In the genomic region with DNA sequence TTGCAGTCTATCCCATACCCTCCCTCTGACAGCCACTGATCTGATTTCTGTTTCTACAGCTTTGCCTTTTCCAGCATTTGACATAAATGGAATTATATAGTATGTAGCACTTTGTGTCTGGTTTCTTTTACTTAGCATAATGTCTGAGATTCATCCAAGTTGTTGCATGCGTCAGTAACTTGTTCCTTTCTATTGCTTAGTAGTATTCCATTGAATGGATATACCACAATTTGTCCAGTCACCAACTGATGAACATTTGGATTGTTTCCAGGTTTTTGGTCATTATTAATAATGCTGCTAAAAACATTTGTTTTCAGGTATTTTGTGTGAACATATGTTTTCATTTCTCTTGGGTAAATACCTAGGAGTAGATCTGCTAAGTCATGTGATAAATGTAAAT, we compare ENCODE assay signal across 25 cellular contexts.
"Had no signal": no experiment of that assay in that cellular context is flagged by ENCODE, and none has a peak within 500 bp of the region (broad histone marks: within the 10 kb centered on the region; RNA-seq: fewer than 3 reads in every experiment).

No MANE protein-coding gene starts in this region.

- H3K4me2 ChIP-seq: hepatocyte had no signal

- H2AFZ ChIP-seq: hepatocyte had no signal

- H3K36me3 Mint-ChIP-seq: natural killer cell; stimulated activated effector memory CD8-positive, alpha-beta T cell treated with anti-CD3 and anti-CD28 coated beads, Interleukin-12 subunit alpha, Interleukin-12 subunit beta, amount 100 ng/mL, for 72 hours had no signal

- H3K4me1 ChIP-seq: prostate gland, spleen, suprapubic skin, tibial artery, upper lobe of right lung had no signal

- H3K4me3 Mint-ChIP-seq: mesothelial cell of epicardium; natural killer cell; nephron progenitor cell; stimulated activated effector memory CD8-positive, alpha-beta T cell treated with anti-CD3 and anti-CD28 coated beads, Interleukin-12 subunit alpha, Interleukin-12 subunit beta, amount 100 ng/mL, for 72 hours; stimulated activated naive CD8-positive, alpha-beta T cell treated with anti-CD3 and anti-CD28 coated beads, Interleukin-15, Interleukin-2, amounts not matched to agents 100 ng/mL and 50 ng/mL, for 24 hours had no signal

- H3K79me2 ChIP-seq: hepatocyte had no signal

- H3K4me1 Mint-ChIP-seq: naive B cell; stimulated activated effector memory CD8-positive, alpha-beta T cell treated with anti-CD3 and anti-CD28 coated beads, Interleukin-12 subunit alpha, Interleukin-12 subunit beta, amount 100 ng/mL, for 72 hours had no signal

- H3K27ac Mint-ChIP-seq: mesothelial cell of epicardium; naive B cell; natural killer cell; nephron progenitor cell; stimulated activated effector memory CD8-positive, alpha-beta T cell treated with anti-CD3 and anti-CD28 coated beads, Interleukin-12 subunit alpha, Interleukin-12 subunit beta, amount 100 ng/mL, for 72 hours; stimulated activated naive CD8-positive, alpha-beta T cell treated with anti-CD3 and anti-CD28 coated beads, Interleukin-15, Interleukin-2, amounts not matched to agents 100 ng/mL and 50 ng/mL, for 24 hours had no signal

- ATAC-seq: natural killer cell; right cardiac atrium; sciatic nerve; stimulated activated effector memory CD8-positive, alpha-beta T cell treated with anti-CD3 and anti-CD28 coated beads, Interleukin-12 subunit alpha, Interleukin-12 subunit beta, amount 100 ng/mL, for 72 hours; upper lobe of right lung had no signal

- H3K36me3 ChIP-seq: left ventricle myocardium inferior, ovary, prostate gland, spleen, suprapubic skin, thoracic aorta, tibial artery, upper lobe of right lung had no signal

- H3K4me3 ChIP-seq: hepatocyte, left ventricle myocardium inferior, lung, ovary, prostate gland, skin epidermis, spleen, suprapubic skin, thoracic aorta, tibial artery, upper lobe of right lung had no signal

- H3K9me3 Mint-ChIP-seq: natural killer cell; stimulated activated effector memory CD8-positive, alpha-beta T cell treated with anti-CD3 and anti-CD28 coated beads, Interleukin-12 subunit alpha, Interleukin-12 subunit beta, amount 100 ng/mL, for 72 hours had no signal

- H3K9me3 ChIP-seq: ovary, prostate gland, suprapubic skin, upper lobe of right lung had no signal

- DNase-seq: islet precursor cell; left ventricle myocardium inferior; mesendoderm; naive B cell; natural killer cell; nephron progenitor cell; ovary; retina; right cardiac atrium; spleen; stimulated activated CD4-positive, alpha-beta T cell treated with anti-CD3 and anti-CD28 coated beads, Interleukin-4, amount 100 ng/mL, for 24 hours; stimulated activated naive CD4-positive, alpha-beta T cell; tibial artery; trophoblast cell; upper lobe of right lung had no signal

- H3K27me3 ChIP-seq: hepatocyte, ovary, tibial artery, upper lobe of right lung had no signal

- H3K27ac ChIP-seq: hepatocyte, left ventricle myocardium inferior, ovary, prostate gland, skin epidermis, spleen, suprapubic skin, thoracic aorta, tibial artery, upper lobe of right lung had no signal
